ENCODE assay signal across 9 cellular contexts in the genomic region with DNA sequence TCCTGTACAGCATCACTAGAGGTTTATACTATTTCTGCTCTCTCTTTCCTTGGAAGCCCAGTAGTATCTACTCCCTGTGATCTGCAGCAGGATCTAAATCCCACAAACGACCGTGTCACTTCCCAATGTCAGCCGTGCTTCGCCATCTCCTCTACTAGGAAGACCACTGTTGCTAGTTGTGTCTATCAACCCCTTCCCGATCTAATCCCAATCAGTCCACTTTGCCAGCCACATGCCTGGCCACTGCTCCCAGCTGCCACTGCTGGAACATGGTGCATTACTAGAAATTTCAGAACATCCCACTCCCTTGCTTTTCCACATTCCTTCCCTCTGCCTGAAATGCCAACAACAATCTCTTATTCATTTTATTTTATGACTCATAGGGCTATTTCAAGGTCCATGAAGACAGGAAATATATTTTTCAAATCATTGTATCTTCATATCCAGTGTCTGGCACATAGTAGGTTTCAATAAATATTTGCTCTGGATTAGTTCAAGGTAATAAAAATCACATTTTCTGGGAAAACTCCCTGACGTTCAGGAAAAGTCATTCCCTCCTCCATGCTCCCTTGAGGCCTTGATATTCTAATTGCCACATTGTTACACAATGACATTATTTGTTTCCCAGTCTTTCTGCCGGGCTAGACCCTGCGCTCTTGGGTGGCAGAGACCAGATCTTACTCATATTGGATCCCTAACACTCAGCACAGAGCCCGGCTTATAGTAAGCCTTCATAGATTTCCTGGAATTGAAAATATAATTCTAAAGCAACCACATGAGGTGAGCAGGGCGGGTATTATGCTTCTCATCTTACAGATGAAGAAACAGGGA. TPM values are rescaled to one million over a fixed set of nuclear protein-coding genes. Genes with fewer than 3 reads are reported as not detected.
DNase-seq lines count a peak whose midpoint lies in the region; ATAC-seq and TF ChIP-seq lines count a peak whose summit lies in the region.
"Had no signal": no experiment of that assay in that cellular context is flagged by ENCODE, and none has a peak within 500 bp of the region (broad histone marks: within the 10 kb centered on the region; RNA-seq: fewer than 3 reads in every experiment).

No MANE protein-coding gene starts in this region.

- TF ChIP-seq CTCF in coronary artery (IDR thresholded peaks at IDR 0.05): no peak
- no peak for TF ChIP-seq CTCF in neural crest cell (conservative IDR thresholded peaks at IDR 0.05)

- H3K4me3 ChIP-seq in ACC112 (ENCODE audit: low read depth, low read length) (no peak overlapping the region), coronary artery (peak overlapping the region; percentile 91), HAP-1 (no peak overlapping the region)

- in situ Hi-C loops in HAP-1 (cut with MboI; ENCODE audit: low sequenced_read_pairs): no loop called here

- peaks cover 26% of the 10 kb centered on the region for H3K79me2 ChIP-seq in ACC112 (ENCODE audit: control insufficient read depth, insufficient read depth, low read length, unreplicated experiment)

- no peaks in the 10 kb centered on the region for H3K9me3 ChIP-seq in HAP-1

- no peaks in the 10 kb centered on the region for H3K9me3 Mint-ChIP-seq in neural crest cell
- H3K9me3 Mint-ChIP-seq: stimulated activated effector memory CD8-positive, alpha-beta T cell treated with anti-CD3 and anti-CD28 coated beads, Interleukin-12 subunit alpha, Interleukin-12 subunit beta, amount 100 ng/mL, for 72 hours had no signal

- H3K4me1 ChIP-seq in ACC112 (ENCODE audit: control insufficient read depth, insufficient read depth, low read length, unreplicated experiment): peaks cover 32% of the 10 kb centered on the region
- H3K4me1 ChIP-seq in HAP-1: peaks cover 3% of the 10 kb centered on the region

- H3K27me3 Mint-ChIP-seq in neural crest cell (ENCODE audit: low read depth): no peaks in the 10 kb centered on the region

- H3K27ac Mint-ChIP-seq in neural crest cell (ENCODE audit: unreplicated experiment): peak overlapping the region; percentile 68
- H3K27ac Mint-ChIP-seq: stimulated activated effector memory CD8-positive, alpha-beta T cell treated with anti-CD3 and anti-CD28 coated beads, Interleukin-12 subunit alpha, Interleukin-12 subunit beta, amount 100 ng/mL, for 72 hours had no signal

- no peaks in the 10 kb centered on the region for H3K36me3 Mint-ChIP-seq in neural crest cell (ENCODE audit: low read depth)

- H3K27ac ChIP-seq in ACC112 (ENCODE audit: low read depth, low read length) (peak overlapping the region; percentile 57), coronary artery (peak overlapping the region; percentile 92 to 95)

- no peak for ATAC-seq in HG02763 (IDR thresholded peaks at IDR 0.05; ENCODE audit: unreplicated experiment)
- ATAC-seq: stimulated activated effector memory CD8-positive, alpha-beta T cell treated with anti-CD3 and anti-CD28 coated beads, Interleukin-12 subunit alpha, Interleukin-12 subunit beta, amount 100 ng/mL, for 72 hours had no signal

- H3K4me3 Mint-ChIP-seq in neural crest cell: peak overlapping the region; percentile 95
- H3K4me3 Mint-ChIP-seq: stimulated activated effector memory CD8-positive, alpha-beta T cell treated with anti-CD3 and anti-CD28 coated beads, Interleukin-12 subunit alpha, Interleukin-12 subunit beta, amount 100 ng/mL, for 72 hours had no signal

- peak; percentile 65 for DNase-seq in M059J (ENCODE audit: low read depth)
- DNase-seq in coronary artery (ENCODE audit: low spot score): no peak
- DNase-seq in neural crest cell (ENCODE audit: low read depth, low spot score): no peak
- DNase-seq in NCI-H345 (lab: John Stamatoyannopoulos, UW): no peak
- no peak for DNase-seq in inferior parietal cortex (ENCODE audit: extremely low spot score)
- DNase-seq in HAP-1 (ENCODE audit: low spot score in 2 of 2): no peak

- H2AFZ ChIP-seq in ACC112 (ENCODE audit: low read length, unreplicated experiment): no peak overlapping the region

- no peaks in the 10 kb centered on the region for H3K27me3 ChIP-seq in ACC112 (ENCODE audit: insufficient read depth, low read length)
- H3K27me3 ChIP-seq in HAP-1 (ENCODE audit: low read depth): no peaks in the 10 kb centered on the region

- H3K36me3 ChIP-seq in ACC112 (ENCODE audit: insufficient read depth, low read length) (no peaks in the 10 kb centered on the region), HAP-1 (replicated peaks) (no peaks in the 10 kb centered on the region)

- H3K4me1 Mint-ChIP-seq in neural crest cell: peaks cover 28% of the 10 kb centered on the region

RNA-seq across cellular contexts. Expression of a gene that starts 2.1 kb away (rescaled TPM):
- total RNA-seq in M059J (2014; rRNA removed; shearing (Covaris generic)): 22.3 and 25.2 TPM in 2 replicates
- 73.6 and 74.3 TPM in 2 replicates for total RNA-seq in neural crest cell
